ENCODE assay signal across 8 cellular contexts in genomic region chr11:8963569-8964323, GRCh38. TPM values are rescaled to one million over a fixed set of nuclear protein-coding genes. Genes with fewer than 3 reads are reported as not detected.
DNase-seq lines count a peak whose midpoint lies in the region; ATAC-seq and TF ChIP-seq lines count a peak whose summit lies in the region.

No MANE protein-coding gene starts in this region.

- H3K4me1 ChIP-seq in HAP-1 (no peaks in the 10 kb centered on the region), heart left ventricle (peaks cover 0 to 43% (median 30%) of the 10 kb centered on the region in 12 donors), psoas muscle (peaks cover 43% of the 10 kb centered on the region), vagina (peaks cover 33% of the 10 kb centered on the region)

- H3K36me3 ChIP-seq in HAP-1 (replicated peaks) = no peaks in the 10 kb centered on the region
- H3K36me3 ChIP-seq in MG63 = peaks cover 10% of the 10 kb centered on the region
- H3K36me3 ChIP-seq in heart left ventricle = peaks cover 0 to 14% (median 0%) of the 10 kb centered on the region in 9 donors
- peaks cover 6 to 42% of the 10 kb centered on the region in 2 donors for H3K36me3 ChIP-seq in psoas muscle (ENCODE audit: insufficient read depth in 1 of 2, low read depth in 1 of 2)
- H3K36me3 ChIP-seq in vagina = no peaks in the 10 kb centered on the region

- peak overlapping the region; percentile 93 for H3K4me3 ChIP-seq in HAP-1
- H3K4me3 ChIP-seq in MG63 = peak overlapping the region; percentile 93
- H3K4me3 ChIP-seq in heart left ventricle = peak overlapping the region; percentile 61 to 97 (median 80)
- H3K4me3 ChIP-seq in psoas muscle = peak overlapping the region; percentile 86
- H3K4me3 ChIP-seq in vagina = peak overlapping the region; percentile 89 to 91

- 2 to 4% (median 3%) methylated on average over 21 to 39 of the region's 39 CpGs for WGBS in heart left ventricle, 4 donors
- 2 to 3% (median 2%) methylated on average over 33 to 39 of the region's 39 CpGs for WGBS in psoas muscle, 3 donors

- H3K9me3 ChIP-seq in HAP-1 = no peaks in the 10 kb centered on the region
- no peaks in the 10 kb centered on the region for H3K9me3 ChIP-seq in MG63
- H3K9me3 ChIP-seq in heart left ventricle = no peaks in the 10 kb centered on the region
- H3K9me3 ChIP-seq in psoas muscle = no peaks in the 10 kb centered on the region
- H3K9me3 ChIP-seq in vagina = no peaks in the 10 kb centered on the region

- ATAC-seq in heart left ventricle = peak; percentile 16 to 82 (median 70)
- ATAC-seq in psoas muscle = peak; percentile 77 to 81 (median 78)

- no peak for TF ChIP-seq CTCF in heart left ventricle (IDR thresholded peaks at IDR 0.05)
- TF ChIP-seq CTCF in psoas muscle (IDR thresholded peaks at IDR 0.05) = no peak
- TF ChIP-seq CTCF in vagina (IDR thresholded peaks at IDR 0.05) = no peak

- no peak for TF ChIP-seq POLR2A in heart left ventricle (IDR thresholded peaks at IDR 0.05)
- TF ChIP-seq POLR2A in vagina (IDR thresholded peaks at IDR 0.05) = no peak

- DNase-seq in G401 (ENCODE audit: low spot score) (peak; percentile 91), HAP-1 (ENCODE audit: low spot score in 2 of 2) (peak; percentile 66 to 86), MG63 (peak; percentile 81), SKM-1 (lab: John Stamatoyannopoulos, UW; ENCODE audit: unreplicated experiment) (peak; percentile 27), heart left ventricle (peak; percentile 78 to 88 (median 82)), psoas muscle (peak; percentile 79 to 88), vagina (ENCODE audit: extremely low spot score in 2 of 2) (peak in 1 of 2 donors; percentile 90)
- DNase-seq in activated naive CD8-positive, alpha-beta T cell treated with anti-CD3 and anti-CD28 coated beads, Interleukin-2, amount 50 U/mL, for 16 hours (ENCODE audit: low read depth, low spot score) = peak; percentile 49

- H3K27me3 ChIP-seq in HAP-1 (ENCODE audit: low read depth) (no peaks in the 10 kb centered on the region), MG63 (no peaks in the 10 kb centered on the region), heart left ventricle (no peaks in the 10 kb centered on the region), psoas muscle (ENCODE audit: insufficient read depth in 3 of 3, low read length in 2 of 3) (no peaks in the 10 kb centered on the region), vagina (no peaks in the 10 kb centered on the region)

- intact Hi-C loops in heart left ventricle (cut with DNase I) (loop anchor here in 9 of 10 donors (2.0 to 10.0 kb wide), 8 partner anchors 46 to 281 kb away; partner anchors contain the start of genes AKIP1 (in 6 of the 9), RPL27A (in 5 of the 9) and TRIM66 (in 5 of the 9)), psoas muscle (cut with DNase I) (loop anchor here (2.0 to 10.0 kb wide), 3 partner anchors 149 to 281 kb away; partner anchors contain the start of genes RPL27A (in 1 of the 2) and TRIM66 (in 1 of the 2)), vagina (cut with DNase I) (loop anchor here (10.0 kb wide), 1 partner anchor 279 kb away; the partner anchor contains the start of genes RPL27A and TRIM66)

- in situ Hi-C loops in G401 (cut with HindIII; ENCODE audit: low sequenced_read_pairs) = no loop called here
- in situ Hi-C loops in HAP-1 (cut with MboI; ENCODE audit: low sequenced_read_pairs) = no loop called here

- H3K27ac ChIP-seq in heart left ventricle (peak overlapping the region; percentile 88 to 99 (median 95)), psoas muscle (peak overlapping the region; percentile 98), vagina (peak overlapping the region; percentile 93)

RNA-seq across cellular contexts. Expression of gene TMEM9B, which starts 0.5 kb away (rescaled TPM):
- 23.6 and 30.2 TPM in 2 replicates for total RNA-seq in G401 (2014; rRNA removed; shearing (Covaris generic))
- total RNA-seq in MG63 (2014; rRNA removed; shearing (Covaris generic); ENCODE audit: low replicate concordance) = 44.4 and 66.5 TPM in 2 replicates
- total RNA-seq in heart left ventricle (10 to 100 TPM; 39.9 to 58.3 (median 46.5) TPM), psoas muscle (10 to 100 TPM; 32.1 to 54.5 (median 36.0) TPM), vagina (26.8 TPM)
- polyA plus RNA-seq in heart left ventricle (10 to 100 TPM; 38.8 to 79.5 TPM), psoas muscle (10 to 100 TPM; 40.7 to 83.4 (median 73.3) TPM)

RNA-seq across cellular contexts. Expression of gene ASCL3, which starts 20.9 kb away (rescaled TPM):
- total RNA-seq in G401 (2014; rRNA removed; shearing (Covaris generic)) = not detected in 2 replicates
- not detected in 2 replicates for total RNA-seq in MG63 (2014; rRNA removed; shearing (Covaris generic); ENCODE audit: low replicate concordance)
- not detected for total RNA-seq in heart left ventricle
- not detected for polyA plus RNA-seq in heart left ventricle
- total RNA-seq in psoas muscle = not detected
- not detected for polyA plus RNA-seq in psoas muscle
- not detected for total RNA-seq in vagina

RNA-seq across cellular contexts. Expression of gene C11orf16, which starts 31.0 kb away (rescaled TPM):
- not detected in 2 replicates for total RNA-seq in G401 (2014; rRNA removed; shearing (Covaris generic))
- not detected in 2 replicates for total RNA-seq in MG63 (2014; rRNA removed; shearing (Covaris generic); ENCODE audit: low replicate concordance)
- not detected for total RNA-seq in heart left ventricle
- polyA plus RNA-seq in heart left ventricle = not detected
- total RNA-seq in psoas muscle = not detected
- not detected for polyA plus RNA-seq in psoas muscle
- not detected for total RNA-seq in vagina

RNA-seq across cellular contexts. Expression of gene NRIP3, which starts 40.1 kb away (rescaled TPM):
- 1.1 and 2.5 TPM in 2 replicates for total RNA-seq in G401 (2014; rRNA removed; shearing (Covaris generic))
- 11.1 and 12.7 TPM in 2 replicates for total RNA-seq in MG63 (2014; rRNA removed; shearing (Covaris generic); ENCODE audit: low replicate concordance)
- total RNA-seq in heart left ventricle (1 to 10 TPM in 4 of 9 donors, under 1 TPM in 5; 0.24 to 3.4 (median 0.63) TPM), psoas muscle (under 1 TPM; 0.09 to 0.37 (median 0.18) TPM), vagina (1.2 TPM)
- polyA plus RNA-seq in heart left ventricle (under 1 TPM; 0.23 to 0.26 TPM), psoas muscle (1 to 10 TPM in 1 of 3 donors, under 1 TPM in 1, not detected in 1; 0.23 to 2.1 TPM)

RNA-seq across cellular contexts. Expression of gene AKIP1, which starts 52.8 kb away (rescaled TPM):
- 49.0 and 62.7 TPM in 2 replicates for total RNA-seq in G401 (2014; rRNA removed; shearing (Covaris generic))
- 64.6 and 129 TPM in 2 replicates for total RNA-seq in MG63 (2014; rRNA removed; shearing (Covaris generic); ENCODE audit: low replicate concordance)
- total RNA-seq in heart left ventricle = 10 to 100 TPM; 21.6 to 39.9 (median 27.4) TPM
- 10 to 100 TPM; 17.7 to 31.1 TPM for polyA plus RNA-seq in heart left ventricle
- 10 to 100 TPM; 11.3 to 22.7 (median 16.5) TPM for total RNA-seq in psoas muscle
- 10 to 100 TPM; 18.8 to 30.2 (median 21.6) TPM for polyA plus RNA-seq in psoas muscle
- 16.7 TPM for total RNA-seq in vagina
